ENCODE assay signal across 8 cellular contexts in the genomic region with DNA sequence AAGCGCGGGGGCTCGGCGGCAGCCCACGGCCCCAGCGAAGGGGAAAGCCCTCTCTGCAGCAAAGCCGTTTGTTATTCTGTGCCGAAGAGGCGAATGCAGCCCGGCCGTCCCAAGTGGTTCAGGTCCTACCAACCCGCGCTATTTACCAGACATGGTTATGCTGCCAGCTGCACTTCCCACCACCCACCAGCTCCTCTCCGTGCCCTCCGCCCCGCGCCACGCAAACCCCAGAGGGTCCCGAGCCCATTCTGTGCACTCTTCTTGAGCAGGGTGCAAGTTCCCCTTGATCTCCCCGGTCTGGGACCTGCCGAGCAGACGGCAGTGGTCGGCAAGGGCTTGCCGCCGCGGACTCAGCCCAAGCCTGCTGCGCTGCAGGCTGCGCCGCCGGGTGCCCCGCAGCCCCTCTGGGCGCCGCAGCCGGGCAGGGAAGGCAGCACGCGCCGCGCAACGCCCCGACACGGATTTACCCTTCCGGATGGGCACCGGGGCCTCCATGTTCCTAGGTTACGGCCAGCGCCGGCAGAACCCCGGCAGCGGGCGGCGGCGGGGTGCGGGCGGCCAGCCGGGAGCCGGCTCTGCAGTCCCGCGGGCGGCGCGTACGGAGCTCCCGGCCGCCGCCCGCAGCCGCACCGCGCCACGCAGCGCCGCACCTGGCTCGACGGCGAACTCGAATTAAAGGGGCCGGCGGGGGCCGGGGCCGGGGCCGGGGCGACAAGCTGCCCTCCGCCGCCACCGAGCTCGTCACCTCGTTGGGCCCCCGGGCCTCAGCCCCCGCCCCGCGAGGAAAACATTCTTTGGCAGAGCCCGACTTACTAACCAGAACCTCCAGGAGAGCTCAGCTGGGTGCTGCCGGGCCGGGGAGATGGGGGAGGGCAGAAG. TPM values are rescaled to one million over a fixed set of nuclear protein-coding genes. Genes with fewer than 3 reads are reported as not detected.
DNase-seq lines count a peak whose midpoint lies in the region; ATAC-seq and TF ChIP-seq lines count a peak whose summit lies in the region.

No MANE protein-coding gene starts in this region.

- ATAC-seq in left colon (peak; percentile 22), GM19351 (IDR thresholded peaks at IDR 0.05; ENCODE audit: unreplicated experiment) (no peak)
- peak; percentile 49 to 62 for ATAC-seq in stimulated activated naive B cell treated with anti-CD40 and anti-IgM and Interleukin-4, amounts not matched to agents 10 μg/mL and 1 μg/mL and 100 μg/mL, for 72 hours (replicated peaks)

- H3K9me3 Mint-ChIP-seq in IgD-negative memory B cell, result no peaks in the 10 kb centered on the region
- H3K9me3 Mint-ChIP-seq in stimulated activated naive B cell treated with anti-CD40 and anti-IgM and Interleukin-4, amounts not matched to agents 10 μg/mL and 1 μg/mL and 100 μg/mL, for 72 hours, result no peaks in the 10 kb centered on the region

- peak overlapping the region; percentile 42 for H3K4me3 ChIP-seq in astrocyte of the cerebellum (ENCODE audit: low read depth, low read length)

- intact Hi-C loops in left colon (cut with DNase I, micrococcal nuclease), result no loop called here

- peak overlapping the region; percentile 84 to 92 (median 89) for H3K4me3 Mint-ChIP-seq in IgD-negative memory B cell
- H3K4me3 Mint-ChIP-seq in stimulated activated naive B cell treated with anti-CD40 and anti-IgM and Interleukin-4, amounts not matched to agents 10 μg/mL and 1 μg/mL and 100 μg/mL, for 72 hours, result peak overlapping the region; percentile 87

- in situ Hi-C loops in astrocyte of the cerebellum (cut with HindIII; ENCODE audit: low sequenced_read_pairs), result no loop called here

- peaks cover 3% of the 10 kb centered on the region for H3K36me3 Mint-ChIP-seq in IgD-negative memory B cell
- no peaks in the 10 kb centered on the region for H3K36me3 Mint-ChIP-seq in stimulated activated naive B cell treated with anti-CD40 and anti-IgM and Interleukin-4, amounts not matched to agents 10 μg/mL and 1 μg/mL and 100 μg/mL, for 72 hours

- H3K4me1 Mint-ChIP-seq in IgD-negative memory B cell, result peaks cover 4 to 14% (median 11%) of the 10 kb centered on the region in 3 donors
- H3K4me1 Mint-ChIP-seq in stimulated activated naive B cell treated with anti-CD40 and anti-IgM and Interleukin-4, amounts not matched to agents 10 μg/mL and 1 μg/mL and 100 μg/mL, for 72 hours, result peaks cover 28 to 53% of the 10 kb centered on the region in 2 donors

- TF ChIP-seq CTCF in astrocyte of the cerebellum (IDR thresholded peaks at IDR 0.05; ENCODE audit: low read depth, low read length, missing control alignments), result no peak

- peaks cover 43% of the 10 kb centered on the region for H3K27me3 Mint-ChIP-seq in IgD-negative memory B cell
- H3K27me3 Mint-ChIP-seq in stimulated activated naive B cell treated with anti-CD40 and anti-IgM and Interleukin-4, amounts not matched to agents 10 μg/mL and 1 μg/mL and 100 μg/mL, for 72 hours, result peaks cover 55 to 65% of the 10 kb centered on the region in 2 donors

- H3K27ac Mint-ChIP-seq in IgD-negative memory B cell, result no peak overlapping the region
- peak overlapping the region; percentile 62 for H3K27ac Mint-ChIP-seq in stimulated activated naive B cell treated with anti-CD40 and anti-IgM and Interleukin-4, amounts not matched to agents 10 μg/mL and 1 μg/mL and 100 μg/mL, for 72 hours

- peak; percentile 39 for DNase-seq in AG20443 (ENCODE audit: low spot score)
- DNase-seq in astrocyte of the cerebellum (ENCODE audit: low read depth), result no peak
- no peak for DNase-seq in left colon
- peak; percentile 14 for DNase-seq in stimulated activated naive B cell treated with anti-CD40 and anti-IgM and Interleukin-4, amounts not matched to agents 10 μg/mL and 1 μg/mL and 100 μg/mL, for 72 hours
- DNase-seq in KG1 (lab: John Stamatoyannopoulos, UW), result no peak
- no peak for DNase-seq in effector CD8-positive, alpha-beta T cell (lab: John Stamatoyannopoulos, UW)

RNA-seq across cellular contexts. Expression of a gene that starts 0.9 kb away (rescaled TPM):
- not detected for polyA plus RNA-seq in IgD-negative memory B cell
- total RNA-seq in left colon, result 1 to 10 TPM in 1 of 2 donors, under 1 TPM in 1; 0.27 to 1.0 TPM

Comparison
In these comparisons a context has a peak if more than half of its experiments do, and no peak if none do; other contexts are left out.
1. DNase-seq: peak in AG20443 (single experiment) and stimulated activated naive B cell treated with anti-CD40 and anti-IgM and Interleukin-4, amounts not matched to agents 10 μg/mL and 1 μg/mL and 100 μg/mL, for 72 hours (single experiment); none in astrocyte of the cerebellum (single experiment), left colon (0 of 2), KG1 (single experiment) and effector CD8-positive, alpha-beta T cell (single experiment).